Comparison of ENCODE assay signal across 8 cellular contexts in genomic region chr15:83446904-83447708, GRCh38. TPM values are rescaled to one million over a fixed set of nuclear protein-coding genes. Genes with fewer than 3 reads are reported as not detected.
A peak's percentile ranks its signal among the peaks of the same experiment; 100 is the strongest.
DNase-seq lines count a peak whose midpoint lies in the region; ATAC-seq, FAIRE-seq and TF ChIP-seq lines count a peak whose summit lies in the region.

A gene with protein sequence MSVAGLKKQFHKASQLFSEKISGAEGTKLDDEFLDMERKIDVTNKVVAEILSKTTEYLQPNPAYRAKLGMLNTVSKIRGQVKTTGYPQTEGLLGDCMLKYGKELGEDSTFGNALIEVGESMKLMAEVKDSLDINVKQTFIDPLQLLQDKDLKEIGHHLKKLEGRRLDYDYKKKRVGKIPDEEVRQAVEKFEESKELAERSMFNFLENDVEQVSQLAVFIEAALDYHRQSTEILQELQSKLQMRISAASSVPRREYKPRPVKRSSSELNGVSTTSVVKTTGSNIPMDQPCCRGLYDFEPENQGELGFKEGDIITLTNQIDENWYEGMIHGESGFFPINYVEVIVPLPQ (plus strand): TSS chr15:83447341. CDS start chr15:83447534, 193 bp downstream.

- no peaks in the 10 kb centered on the region for H3K9me3 Mint-ChIP-seq in CD8-positive, alpha-beta T cell
- no peaks in the 10 kb centered on the region for H3K9me3 Mint-ChIP-seq in T-helper 1 cell treated with Interleukin-12 subunit alpha and Interleukin-12 subunit beta and Interleukin-4 antibody, amounts not matched to agents 30 μg/mL and 1 μg/mL, for 36 hours

- peaks cover 9% of the 10 kb centered on the region for H3K27me3 ChIP-seq in CD8-positive, alpha-beta T cell (ENCODE audit: insufficient read depth, low read length)
- peaks cover 5% of the 10 kb centered on the region for H3K27me3 ChIP-seq in bronchial epithelial cell (ENCODE audit: control insufficient read depth, insufficient read depth, low read length)

- H3K36me3 Mint-ChIP-seq in CD8-positive, alpha-beta T cell, result no peaks in the 10 kb centered on the region
- H3K36me3 Mint-ChIP-seq in T-helper 1 cell treated with Interleukin-12 subunit alpha and Interleukin-12 subunit beta and Interleukin-4 antibody, amounts not matched to agents 30 μg/mL and 1 μg/mL, for 36 hours (ENCODE audit: low read depth), result peaks cover 2% of the 10 kb centered on the region

- intact Hi-C loops in CD8-positive, alpha-beta T cell (cut with DNase I, micrococcal nuclease), result no loop called here

- H3K27ac Mint-ChIP-seq in CD8-positive, alpha-beta T cell, result no peak within 1 kb of the TSS
- no peak within 1 kb of the TSS for H3K27ac Mint-ChIP-seq in T-helper 1 cell treated with Interleukin-12 subunit alpha and Interleukin-12 subunit beta and Interleukin-4 antibody, amounts not matched to agents 30 μg/mL and 1 μg/mL, for 36 hours

- POLR2A ChIA-PET in CD8-positive, alpha-beta T cell (lab: Charles Lee), result no interaction called here

- H3K4me1 ChIP-seq in CD8-positive, alpha-beta T cell (ENCODE audit: insufficient read depth, low read length), result no peaks in the 10 kb centered on the region

- peak; percentile 87 for ATAC-seq in CD8-positive, alpha-beta T cell
- ATAC-seq in HG03520 (IDR thresholded peaks at IDR 0.05; ENCODE audit: unreplicated experiment), result peak; percentile 65
- ATAC-seq in GM21381 (IDR thresholded peaks at IDR 0.05; ENCODE audit: unreplicated experiment), result no peak

- peak within 1 kb of the TSS; percentile 75 for H3K4me3 Mint-ChIP-seq in CD8-positive, alpha-beta T cell
- peak within 1 kb of the TSS; percentile 75 for H3K4me3 Mint-ChIP-seq in T-helper 1 cell treated with Interleukin-12 subunit alpha and Interleukin-12 subunit beta and Interleukin-4 antibody, amounts not matched to agents 30 μg/mL and 1 μg/mL, for 36 hours

- no peak within 1 kb of the TSS for H3K4me3 ChIP-seq in CD8-positive, alpha-beta T cell (ENCODE audit: low read depth, low read length)
- H3K4me3 ChIP-seq in bronchial epithelial cell (ENCODE audit: low read depth, low read length) (peak within 1 kb of the TSS; percentile 41), iPS-11a (ENCODE audit: low read depth, low read length) (peak within 1 kb of the TSS; percentile 64)

- CTCF ChIA-PET in CD8-positive, alpha-beta T cell (lab: Charles Lee), result no interaction called here

- no peaks in the 10 kb centered on the region for H3K36me3 ChIP-seq in CD8-positive, alpha-beta T cell (ENCODE audit: insufficient read depth, low read length)
- no peaks in the 10 kb centered on the region for H3K36me3 ChIP-seq in bronchial epithelial cell (ENCODE audit: control insufficient read depth, insufficient read depth, low read length)

- DNase-seq in CD8-positive, alpha-beta T cell, result peak in 5 of 7 experiments; percentile 9 to 46 (median 29)
- DNase-seq in bronchial epithelial cell (ENCODE audit: low read depth) (peak; percentile 69), retina (peak; percentile 91), NK-92 (lab: John Stamatoyannopoulos, UW; ENCODE audit: unreplicated experiment) (no peak)

- FAIRE-seq in bronchial epithelial cell (lab: Jason Lieb, UNC), result no peak

- peaks cover 33% of the 10 kb centered on the region for H3K27me3 Mint-ChIP-seq in CD8-positive, alpha-beta T cell (ENCODE audit: low read depth)
- H3K27me3 Mint-ChIP-seq in T-helper 1 cell treated with Interleukin-12 subunit alpha and Interleukin-12 subunit beta and Interleukin-4 antibody, amounts not matched to agents 30 μg/mL and 1 μg/mL, for 36 hours (ENCODE audit: low read depth), result peaks cover 42% of the 10 kb centered on the region

- no peaks in the 10 kb centered on the region for H3K9me3 ChIP-seq in CD8-positive, alpha-beta T cell (ENCODE audit: low read length)

- no peak for TF ChIP-seq CTCF in CD8-positive, alpha-beta T cell (IDR thresholded peaks at IDR 0.05)
- TF ChIP-seq CTCF in bronchial epithelial cell (IDR thresholded peaks at IDR 0.05; ENCODE audit: insufficient read depth, low read length, severe bottlenecking), result peak; percentile 60

- no peak within 1 kb of the TSS for H3K27ac ChIP-seq in CD8-positive, alpha-beta T cell (ENCODE audit: low read depth, low read length)

- peaks cover 10% of the 10 kb centered on the region for H3K4me1 Mint-ChIP-seq in CD8-positive, alpha-beta T cell (ENCODE audit: low read depth)
- H3K4me1 Mint-ChIP-seq in T-helper 1 cell treated with Interleukin-12 subunit alpha and Interleukin-12 subunit beta and Interleukin-4 antibody, amounts not matched to agents 30 μg/mL and 1 μg/mL, for 36 hours (ENCODE audit: low read depth), result peaks cover 9% of the 10 kb centered on the region

RNA-seq across cellular contexts. Expression of the gene that starts here (rescaled TPM):
- total RNA-seq in CD8-positive, alpha-beta T cell, result not detected
- total RNA-seq in bronchial epithelial cell, result 0.51 and 1.1 TPM in 2 replicates

Comparison
In these comparisons a context has a peak if more than half of its experiments do, and no peak if none do; other contexts are left out.
1. Peak in DNase-seq and ATAC-seq in CD8-positive, alpha-beta T cell; RNA of the gene not detected or under 1 TPM.